Comparison of ENCODE assay signal across 8 cellular contexts in the genomic region with DNA sequence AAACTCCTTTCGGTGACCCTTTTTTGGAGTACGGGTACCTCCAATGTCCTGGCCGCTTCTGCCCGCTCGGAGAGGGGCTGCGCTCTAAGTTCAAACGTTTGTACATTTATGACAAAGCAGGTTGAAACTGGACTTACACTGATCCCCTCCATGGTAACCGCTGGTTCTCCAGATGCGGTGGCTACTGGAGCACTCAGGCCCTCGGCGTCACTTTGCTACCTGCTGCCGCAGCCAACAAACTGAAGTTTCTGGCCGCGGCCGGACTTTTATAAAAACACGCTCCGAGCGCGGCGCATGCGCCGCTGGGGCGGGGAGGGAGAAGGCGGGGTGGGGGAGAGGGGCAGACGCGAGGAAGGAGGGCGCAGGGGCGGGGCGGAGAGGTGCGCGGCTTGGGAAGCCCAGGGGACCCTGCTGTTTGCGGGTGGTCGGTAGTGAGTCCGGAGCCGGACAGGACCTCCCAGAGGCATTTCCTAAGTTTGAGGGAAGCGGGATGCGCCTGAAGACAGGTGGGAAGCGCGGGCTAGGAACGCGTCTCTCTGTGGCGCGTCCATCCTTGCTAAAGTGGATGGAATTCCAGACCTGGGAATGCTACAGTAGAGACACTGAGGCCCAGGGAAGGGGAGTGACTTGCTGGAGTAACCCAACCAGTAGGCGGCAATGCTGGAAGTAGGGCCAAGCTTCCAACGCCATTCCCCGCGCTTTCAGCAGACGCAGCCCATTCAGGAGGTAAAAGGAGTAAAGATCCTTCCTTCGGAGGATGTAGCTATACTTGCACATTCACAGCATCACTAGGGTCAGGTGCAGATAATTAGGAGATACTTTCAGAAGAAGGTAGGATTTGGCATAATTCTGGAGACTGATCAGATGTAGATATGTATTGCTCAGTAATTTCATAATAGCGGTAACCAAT. TPM values are rescaled to one million over a fixed set of nuclear protein-coding genes. Genes with fewer than 3 reads are reported as not detected.
DNase-seq lines count a peak whose midpoint lies in the region; ATAC-seq lines count a peak whose summit lies in the region.

A gene (minus strand): TSS at position 241 of the 910 bp plus-strand sequence. CDS start 89 bp downstream, at position 152.

- H3K27me3 ChIP-seq in MG63 (peaks cover 63% of the 10 kb centered on the region), right cardiac atrium (ENCODE audit: control insufficient read depth, insufficient read depth) (peaks cover 2% of the 10 kb centered on the region), aorta (ENCODE audit: control insufficient read depth in 1 of 2, insufficient read depth in 2 of 2, low read length in 1 of 2) (no peaks in the 10 kb centered on the region)

- peak within 1 kb of the TSS; percentile 40 for H3K4me3 ChIP-seq in MG63
- peak within 1 kb of the TSS; percentile 65 for H3K4me3 ChIP-seq in right cardiac atrium (ENCODE audit: low read length)
- peak within 1 kb of the TSS; percentile 36 to 58 for H3K4me3 ChIP-seq in aorta (ENCODE audit: low read length in 2 of 2)

- peaks cover 37% of the 10 kb centered on the region for H3K36me3 Mint-ChIP-seq in activated naive CD8-positive, alpha-beta T cell treated with anti-CD3 and anti-CD28 coated beads, Interleukin-2, amount 10 ng/mL, durations not matched to agents 7 days and 5 days

- H3K4me1 ChIP-seq in right cardiac atrium (ENCODE audit: control insufficient read depth, insufficient read depth, low read length) (no peaks in the 10 kb centered on the region), aorta (ENCODE audit: control insufficient read depth in 1 of 2, insufficient read depth in 2 of 2, low read length in 2 of 2) (no peaks in the 10 kb centered on the region)

- H3K27ac ChIP-seq in right cardiac atrium (ENCODE audit: low read length): no peak within 1 kb of the TSS
- H3K27ac ChIP-seq in aorta (ENCODE audit: low read depth in 1 of 2, low read length in 2 of 2): no peak within 1 kb of the TSS

- H3K36me3 ChIP-seq in MG63 (no peaks in the 10 kb centered on the region), aorta (ENCODE audit: control insufficient read depth in 1 of 2, insufficient read depth in 2 of 2, low read length in 1 of 2) (no peaks in the 10 kb centered on the region)

- H3K9me3 ChIP-seq in MG63: no peaks in the 10 kb centered on the region
- H3K9me3 ChIP-seq in right cardiac atrium (ENCODE audit: control insufficient read depth, low read length): no peaks in the 10 kb centered on the region
- peaks cover 1% of the 10 kb centered on the region for H3K9me3 ChIP-seq in aorta (ENCODE audit: control insufficient read depth, low read length)

- ATAC-seq in GM19395 (IDR thresholded peaks at IDR 0.05; ENCODE audit: unreplicated experiment) (peak; percentile 23), right cardiac atrium (peak; percentile 67 to 71), aorta (ENCODE audit: low FRiP score) (peak; percentile 69)
- peak; percentile 25 for ATAC-seq in activated naive CD8-positive, alpha-beta T cell treated with anti-CD3 and anti-CD28 coated beads, Interleukin-2, amount 10 ng/mL, durations not matched to agents 7 days and 5 days (ENCODE audit: low read depth)

- DNase-seq in Ammon's horn (ENCODE audit: low spot score): peak; percentile 49
- DNase-seq in MG63: peak; percentile 48
- DNase-seq in SKM-1 treated with dmso at 0.1 percent for 144 hours (lab: John Stamatoyannopoulos, UW; ENCODE audit: unreplicated experiment): peak; percentile 41
- peak; percentile 94 for DNase-seq in activated naive CD8-positive, alpha-beta T cell treated with anti-CD3 and anti-CD28 coated beads, Interleukin-2, amount 10 ng/mL, durations not matched to agents 7 days and 5 days
- DNase-seq in right cardiac atrium: peak; percentile 63 to 90 (median 87)
- DNase-seq in renal cortical epithelial cell (ENCODE audit: low read depth): peak; percentile 54
- peak; percentile 86 to 89 for DNase-seq in aorta

- peak within 1 kb of the TSS; percentile 99 for H3K27ac Mint-ChIP-seq in activated naive CD8-positive, alpha-beta T cell treated with anti-CD3 and anti-CD28 coated beads, Interleukin-2, amount 10 ng/mL, durations not matched to agents 7 days and 5 days

- no peaks in the 10 kb centered on the region for H3K27me3 Mint-ChIP-seq in activated naive CD8-positive, alpha-beta T cell treated with anti-CD3 and anti-CD28 coated beads, Interleukin-2, amount 10 ng/mL, durations not matched to agents 7 days and 5 days

- no peaks in the 10 kb centered on the region for H3K9me3 Mint-ChIP-seq in activated naive CD8-positive, alpha-beta T cell treated with anti-CD3 and anti-CD28 coated beads, Interleukin-2, amount 10 ng/mL, durations not matched to agents 7 days and 5 days

- WGBS in right cardiac atrium: under 1% methylated on average over 50 of the region's 50 CpGs
- WGBS in aorta, 2 donors: 1% methylated on average over 50 of the region's 50 CpGs

- peaks cover 50% of the 10 kb centered on the region for H3K4me1 Mint-ChIP-seq in activated naive CD8-positive, alpha-beta T cell treated with anti-CD3 and anti-CD28 coated beads, Interleukin-2, amount 10 ng/mL, durations not matched to agents 7 days and 5 days

- POLR2A ChIA-PET in activated naive CD8-positive, alpha-beta T cell treated with anti-CD3 and anti-CD28 coated beads, Interleukin-2, amount 10 ng/mL, durations not matched to agents 7 days and 5 days (lab: Charles Lee): interaction anchor here (0.7 to 2.9 kb wide), 24 partner anchors 10 to 266 kb away, joined by 3 to 92 read pairs (median 4); a partner anchor contains a TSS

- H3K4me3 Mint-ChIP-seq in activated naive CD8-positive, alpha-beta T cell treated with anti-CD3 and anti-CD28 coated beads, Interleukin-2, amount 10 ng/mL, durations not matched to agents 7 days and 5 days: peak within 1 kb of the TSS; percentile 98

- intact Hi-C loops in right cardiac atrium (cut with DNase I): loop anchor here in 1 of 4 donors (10.0 kb wide), 1 partner anchor 203 kb away; no protein-coding TSS in a partner anchor
- intact Hi-C loops in aorta (cut with DNase I): no loop called here

RNA-seq across cellular contexts. Expression of the gene that starts here (rescaled TPM):
- not detected in 2 replicates for total RNA-seq in MG63 (2014; rRNA removed; shearing (Covaris generic); ENCODE audit: low replicate concordance)
- 100 to 1,000 TPM; 288 to 293 TPM for total RNA-seq in activated naive CD8-positive, alpha-beta T cell treated with anti-CD3 and anti-CD28 coated beads, Interleukin-2, amount 10 ng/mL, durations not matched to agents 7 days and 5 days
- total RNA-seq in right cardiac atrium (1 to 10 TPM; 2.2 to 3.6 (median 3.4) TPM), renal cortical epithelial cell (0.52 and 1.6 TPM in 2 replicates), aorta (10 to 100 TPM; 18.1 to 23.7 TPM)
- polyA plus RNA-seq in right cardiac atrium (3.8 TPM), aorta (1 to 10 TPM in 1 of 2 donors, under 1 TPM in 1; 0.97 to 9.8 TPM)

Comparison
In these comparisons a context has a peak if more than half of its experiments do, and no peak if none do; other contexts are left out.
1. RNA of the gene that starts here (total RNA-seq): 288 to 293 TPM in activated naive CD8-positive, alpha-beta T cell treated with anti-CD3 and anti-CD28 coated beads, Interleukin-2, amount 10 ng/mL, durations not matched to agents 7 days and 5 days; 18.1 to 23.7 TPM in aorta, 2.2 to 3.6 TPM in right cardiac atrium, 0.52 to 1.6 TPM in renal cortical epithelial cell and not detected in MG63; every median in the first group is over 10 times any median in the second.
2. Peak in DNase-seq and H3K4me3 ChIP-seq in MG63; RNA of the gene not detected or under 1 TPM.
3. DNase-seq: peak in every context shown above with its lines; median percentile 94 in activated naive CD8-positive, alpha-beta T cell treated with anti-CD3 and anti-CD28 coated beads, Interleukin-2, amount 10 ng/mL, durations not matched to agents 7 days and 5 days; 88 in aorta; 87 in right cardiac atrium; 54 in renal cortical epithelial cell; 49 in Ammon's horn; 48 in MG63; 41 in SKM-1 treated with dmso at 0.1 percent for 144 hours.
4. Peak in every context shown above with its lines, with median percentiles within 50 percentile points of each other: ATAC-seq and H3K4me3 ChIP-seq.